2 cellular contexts compared by ENCODE assay signal in the genomic region with DNA sequence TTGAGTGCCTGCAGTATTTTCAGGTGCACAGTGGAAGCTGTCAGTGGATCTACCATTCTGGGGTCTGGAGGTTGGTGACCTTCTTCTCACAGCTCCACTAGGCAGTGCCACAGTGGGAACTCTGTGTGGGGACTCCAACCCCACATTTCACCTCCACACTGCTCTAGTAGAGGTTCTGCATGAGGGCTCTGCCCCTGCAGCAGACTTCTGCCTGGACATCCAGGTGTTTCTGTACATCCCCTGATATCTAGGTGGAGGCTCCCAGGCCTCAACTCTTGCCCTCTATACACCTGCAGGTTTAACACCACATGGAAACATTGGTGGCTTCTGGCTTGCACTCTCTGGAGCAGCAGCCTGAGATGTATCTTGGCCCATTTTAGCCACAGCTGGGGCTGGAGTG.
TF ChIP-seq lines count a peak whose summit lies in the region.

No MANE protein-coding gene starts in this region.

TF ChIP-seq in HEK293, 187 proteins besides CTCF, POLR2A, EP300 and RAD21:
- peak; percentile 53 for TF ChIP-seq SETDB1 (IDR thresholded peaks at IDR 0.05; ENCODE audit: insufficient read length, low read length)
- no peak for TF ChIP-seq ZNF10 (tag by site-specific recombination; IDR thresholded peaks at IDR 0.05)

TF ChIP-seq in K562, 482 proteins besides CTCF, POLR2A, EP300 and RAD21 (continues in another document):
- no peak for TF ChIP-seq U2AF1 (optimal IDR thresholded peaks at IDR 0.05; ENCODE audit: low read depth, low read length)
- TF ChIP-seq ZNF165 (CRISPR knock-in tag; IDR thresholded peaks at IDR 0.05; ENCODE audit: borderline replicate concordance) = no peak
- peak; percentile 77; the same call in 1 of the 2 replicates for TF ChIP-seq CBX5 (IDR thresholded peaks at IDR 0.05; ENCODE audit: borderline replicate concordance, low read depth)
- no peak for TF ChIP-seq ASH1L (IDR thresholded peaks at IDR 0.05; ENCODE audit: borderline replicate concordance, low read depth, partially characterized antibody)
- TF ChIP-seq ZNF217 (CRISPR knock-in tag; IDR thresholded peaks at IDR 0.05) = no peak
- TF ChIP-seq, protein P1, sequence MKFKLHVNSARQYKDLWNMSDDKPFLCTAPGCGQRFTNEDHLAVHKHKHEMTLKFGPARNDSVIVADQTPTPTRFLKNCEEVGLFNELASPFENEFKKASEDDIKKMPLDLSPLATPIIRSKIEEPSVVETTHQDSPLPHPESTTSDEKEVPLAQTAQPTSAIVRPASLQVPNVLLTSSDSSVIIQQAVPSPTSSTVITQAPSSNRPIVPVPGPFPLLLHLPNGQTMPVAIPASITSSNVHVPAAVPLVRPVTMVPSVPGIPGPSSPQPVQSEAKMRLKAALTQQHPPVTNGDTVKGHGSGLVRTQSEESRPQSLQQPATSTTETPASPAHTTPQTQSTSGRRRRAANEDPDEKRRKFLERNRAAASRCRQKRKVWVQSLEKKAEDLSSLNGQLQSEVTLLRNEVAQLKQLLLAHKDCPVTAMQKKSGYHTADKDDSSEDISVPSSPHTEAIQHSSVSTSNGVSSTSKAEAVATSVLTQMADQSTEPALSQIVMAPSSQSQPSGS (CRISPR knock-in tag; IDR thresholded peaks at IDR 0.05) = no peak
- TF ChIP-seq, protein P2, sequence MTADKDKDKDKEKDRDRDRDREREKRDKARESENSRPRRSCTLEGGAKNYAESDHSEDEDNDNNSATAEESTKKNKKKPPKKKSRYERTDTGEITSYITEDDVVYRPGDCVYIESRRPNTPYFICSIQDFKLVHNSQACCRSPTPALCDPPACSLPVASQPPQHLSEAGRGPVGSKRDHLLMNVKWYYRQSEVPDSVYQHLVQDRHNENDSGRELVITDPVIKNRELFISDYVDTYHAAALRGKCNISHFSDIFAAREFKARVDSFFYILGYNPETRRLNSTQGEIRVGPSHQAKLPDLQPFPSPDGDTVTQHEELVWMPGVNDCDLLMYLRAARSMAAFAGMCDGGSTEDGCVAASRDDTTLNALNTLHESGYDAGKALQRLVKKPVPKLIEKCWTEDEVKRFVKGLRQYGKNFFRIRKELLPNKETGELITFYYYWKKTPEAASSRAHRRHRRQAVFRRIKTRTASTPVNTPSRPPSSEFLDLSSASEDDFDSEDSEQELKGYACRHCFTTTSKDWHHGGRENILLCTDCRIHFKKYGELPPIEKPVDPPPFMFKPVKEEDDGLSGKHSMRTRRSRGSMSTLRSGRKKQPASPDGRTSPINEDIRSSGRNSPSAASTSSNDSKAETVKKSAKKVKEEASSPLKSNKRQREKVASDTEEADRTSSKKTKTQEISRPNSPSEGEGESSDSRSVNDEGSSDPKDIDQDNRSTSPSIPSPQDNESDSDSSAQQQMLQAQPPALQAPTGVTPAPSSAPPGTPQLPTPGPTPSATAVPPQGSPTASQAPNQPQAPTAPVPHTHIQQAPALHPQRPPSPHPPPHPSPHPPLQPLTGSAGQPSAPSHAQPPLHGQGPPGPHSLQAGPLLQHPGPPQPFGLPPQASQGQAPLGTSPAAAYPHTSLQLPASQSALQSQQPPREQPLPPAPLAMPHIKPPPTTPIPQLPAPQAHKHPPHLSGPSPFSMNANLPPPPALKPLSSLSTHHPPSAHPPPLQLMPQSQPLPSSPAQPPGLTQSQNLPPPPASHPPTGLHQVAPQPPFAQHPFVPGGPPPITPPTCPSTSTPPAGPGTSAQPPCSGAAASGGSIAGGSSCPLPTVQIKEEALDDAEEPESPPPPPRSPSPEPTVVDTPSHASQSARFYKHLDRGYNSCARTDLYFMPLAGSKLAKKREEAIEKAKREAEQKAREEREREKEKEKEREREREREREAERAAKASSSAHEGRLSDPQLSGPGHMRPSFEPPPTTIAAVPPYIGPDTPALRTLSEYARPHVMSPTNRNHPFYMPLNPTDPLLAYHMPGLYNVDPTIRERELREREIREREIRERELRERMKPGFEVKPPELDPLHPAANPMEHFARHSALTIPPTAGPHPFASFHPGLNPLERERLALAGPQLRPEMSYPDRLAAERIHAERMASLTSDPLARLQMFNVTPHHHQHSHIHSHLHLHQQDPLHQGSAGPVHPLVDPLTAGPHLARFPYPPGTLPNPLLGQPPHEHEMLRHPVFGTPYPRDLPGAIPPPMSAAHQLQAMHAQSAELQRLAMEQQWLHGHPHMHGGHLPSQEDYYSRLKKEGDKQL (CRISPR knock-in tag; IDR thresholded peaks at IDR 0.05; ENCODE audit: borderline replicate concordance) = no peak
- TF ChIP-seq, protein P3, sequence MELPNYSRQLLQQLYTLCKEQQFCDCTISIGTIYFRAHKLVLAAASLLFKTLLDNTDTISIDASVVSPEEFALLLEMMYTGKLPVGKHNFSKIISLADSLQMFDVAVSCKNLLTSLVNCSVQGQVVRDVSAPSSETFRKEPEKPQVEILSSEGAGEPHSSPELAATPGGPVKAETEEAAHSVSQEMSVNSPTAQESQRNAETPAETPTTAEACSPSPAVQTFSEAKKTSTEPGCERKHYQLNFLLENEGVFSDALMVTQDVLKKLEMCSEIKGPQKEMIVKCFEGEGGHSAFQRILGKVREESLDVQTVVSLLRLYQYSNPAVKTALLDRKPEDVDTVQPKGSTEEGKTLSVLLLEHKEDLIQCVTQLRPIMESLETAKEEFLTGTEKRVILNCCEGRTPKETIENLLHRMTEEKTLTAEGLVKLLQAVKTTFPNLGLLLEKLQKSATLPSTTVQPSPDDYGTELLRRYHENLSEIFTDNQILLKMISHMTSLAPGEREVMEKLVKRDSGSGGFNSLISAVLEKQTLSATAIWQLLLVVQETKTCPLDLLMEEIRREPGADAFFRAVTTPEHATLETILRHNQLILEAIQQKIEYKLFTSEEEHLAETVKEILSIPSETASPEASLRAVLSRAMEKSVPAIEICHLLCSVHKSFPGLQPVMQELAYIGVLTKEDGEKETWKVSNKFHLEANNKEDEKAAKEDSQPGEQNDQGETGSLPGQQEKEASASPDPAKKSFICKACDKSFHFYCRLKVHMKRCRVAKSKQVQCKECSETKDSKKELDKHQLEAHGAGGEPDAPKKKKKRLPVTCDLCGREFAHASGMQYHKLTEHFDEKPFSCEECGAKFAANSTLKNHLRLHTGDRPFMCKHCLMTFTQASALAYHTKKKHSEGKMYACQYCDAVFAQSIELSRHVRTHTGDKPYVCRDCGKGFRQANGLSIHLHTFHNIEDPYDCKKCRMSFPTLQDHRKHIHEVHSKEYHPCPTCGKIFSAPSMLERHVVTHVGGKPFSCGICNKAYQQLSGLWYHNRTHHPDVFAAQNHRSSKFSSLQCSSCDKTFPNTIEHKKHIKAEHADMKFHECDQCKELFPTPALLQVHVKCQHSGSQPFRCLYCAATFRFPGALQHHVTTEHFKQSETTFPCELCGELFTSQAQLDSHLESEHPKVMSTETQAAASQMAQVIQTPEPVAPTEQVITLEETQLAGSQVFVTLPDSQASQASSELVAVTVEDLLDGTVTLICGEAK (IDR thresholded peaks at IDR 0.05) = no peak
- TF ChIP-seq, protein P3 (CRISPR knock-in tag; IDR thresholded peaks at IDR 0.05) = no peak
- TF ChIP-seq TRIM24 (IDR thresholded peaks at IDR 0.05) = peak in 1 of 2 experiments; percentile 31; a peak in 1 of 4 replicates
- TF ChIP-seq GTF2F1 (IDR thresholded peaks at IDR 0.05; ENCODE audit: low read depth, low read length) = no peak
- TF ChIP-seq RBFOX2 (IDR thresholded peaks at IDR 0.05; ENCODE audit: low read depth, low read length) = no peak
- TF ChIP-seq PHF20 (IDR thresholded peaks at IDR 0.05; ENCODE audit: partially characterized antibody) = no peak
- TF ChIP-seq KDM1A (IDR thresholded peaks at IDR 0.05) = no peak
- no peak for TF ChIP-seq ZNF445 (CRISPR knock-in tag; IDR thresholded peaks at IDR 0.05; ENCODE audit: low read depth)
- TF ChIP-seq, protein P4, sequence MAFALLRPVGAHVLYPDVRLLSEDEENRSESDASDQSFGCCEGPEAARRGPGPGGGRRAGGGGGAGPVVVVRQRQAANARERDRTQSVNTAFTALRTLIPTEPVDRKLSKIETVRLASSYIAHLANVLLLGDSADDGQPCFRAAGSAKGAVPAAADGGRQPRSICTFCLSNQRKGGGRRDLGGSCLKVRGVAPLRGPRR (CRISPR knock-in tag; IDR thresholded peaks at IDR 0.05) = no peak
- TF ChIP-seq, protein P5, sequence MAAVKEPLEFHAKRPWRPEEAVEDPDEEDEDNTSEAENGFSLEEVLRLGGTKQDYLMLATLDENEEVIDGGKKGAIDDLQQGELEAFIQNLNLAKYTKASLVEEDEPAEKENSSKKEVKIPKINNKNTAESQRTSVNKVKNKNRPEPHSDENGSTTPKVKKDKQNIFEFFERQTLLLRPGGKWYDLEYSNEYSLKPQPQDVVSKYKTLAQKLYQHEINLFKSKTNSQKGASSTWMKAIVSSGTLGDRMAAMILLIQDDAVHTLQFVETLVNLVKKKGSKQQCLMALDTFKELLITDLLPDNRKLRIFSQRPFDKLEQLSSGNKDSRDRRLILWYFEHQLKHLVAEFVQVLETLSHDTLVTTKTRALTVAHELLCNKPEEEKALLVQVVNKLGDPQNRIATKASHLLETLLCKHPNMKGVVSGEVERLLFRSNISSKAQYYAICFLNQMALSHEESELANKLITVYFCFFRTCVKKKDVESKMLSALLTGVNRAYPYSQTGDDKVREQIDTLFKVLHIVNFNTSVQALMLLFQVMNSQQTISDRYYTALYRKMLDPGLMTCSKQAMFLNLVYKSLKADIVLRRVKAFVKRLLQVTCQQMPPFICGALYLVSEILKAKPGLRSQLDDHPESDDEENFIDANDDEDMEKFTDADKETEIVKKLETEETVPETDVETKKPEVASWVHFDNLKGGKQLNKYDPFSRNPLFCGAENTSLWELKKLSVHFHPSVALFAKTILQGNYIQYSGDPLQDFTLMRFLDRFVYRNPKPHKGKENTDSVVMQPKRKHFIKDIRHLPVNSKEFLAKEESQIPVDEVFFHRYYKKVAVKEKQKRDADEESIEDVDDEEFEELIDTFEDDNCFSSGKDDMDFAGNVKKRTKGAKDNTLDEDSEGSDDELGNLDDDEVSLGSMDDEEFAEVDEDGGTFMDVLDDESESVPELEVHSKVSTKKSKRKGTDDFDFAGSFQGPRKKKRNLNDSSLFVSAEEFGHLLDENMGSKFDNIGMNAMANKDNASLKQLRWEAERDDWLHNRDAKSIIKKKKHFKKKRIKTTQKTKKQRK (IDR thresholded peaks at IDR 0.05; ENCODE audit: borderline replicate concordance, low read depth, low read length) = no peak
- TF ChIP-seq FIP1L1 (IDR thresholded peaks at IDR 0.05; ENCODE audit: low read depth, low read length, poor library complexity, severe bottlenecking) = no peak
- TF ChIP-seq, protein P6, sequence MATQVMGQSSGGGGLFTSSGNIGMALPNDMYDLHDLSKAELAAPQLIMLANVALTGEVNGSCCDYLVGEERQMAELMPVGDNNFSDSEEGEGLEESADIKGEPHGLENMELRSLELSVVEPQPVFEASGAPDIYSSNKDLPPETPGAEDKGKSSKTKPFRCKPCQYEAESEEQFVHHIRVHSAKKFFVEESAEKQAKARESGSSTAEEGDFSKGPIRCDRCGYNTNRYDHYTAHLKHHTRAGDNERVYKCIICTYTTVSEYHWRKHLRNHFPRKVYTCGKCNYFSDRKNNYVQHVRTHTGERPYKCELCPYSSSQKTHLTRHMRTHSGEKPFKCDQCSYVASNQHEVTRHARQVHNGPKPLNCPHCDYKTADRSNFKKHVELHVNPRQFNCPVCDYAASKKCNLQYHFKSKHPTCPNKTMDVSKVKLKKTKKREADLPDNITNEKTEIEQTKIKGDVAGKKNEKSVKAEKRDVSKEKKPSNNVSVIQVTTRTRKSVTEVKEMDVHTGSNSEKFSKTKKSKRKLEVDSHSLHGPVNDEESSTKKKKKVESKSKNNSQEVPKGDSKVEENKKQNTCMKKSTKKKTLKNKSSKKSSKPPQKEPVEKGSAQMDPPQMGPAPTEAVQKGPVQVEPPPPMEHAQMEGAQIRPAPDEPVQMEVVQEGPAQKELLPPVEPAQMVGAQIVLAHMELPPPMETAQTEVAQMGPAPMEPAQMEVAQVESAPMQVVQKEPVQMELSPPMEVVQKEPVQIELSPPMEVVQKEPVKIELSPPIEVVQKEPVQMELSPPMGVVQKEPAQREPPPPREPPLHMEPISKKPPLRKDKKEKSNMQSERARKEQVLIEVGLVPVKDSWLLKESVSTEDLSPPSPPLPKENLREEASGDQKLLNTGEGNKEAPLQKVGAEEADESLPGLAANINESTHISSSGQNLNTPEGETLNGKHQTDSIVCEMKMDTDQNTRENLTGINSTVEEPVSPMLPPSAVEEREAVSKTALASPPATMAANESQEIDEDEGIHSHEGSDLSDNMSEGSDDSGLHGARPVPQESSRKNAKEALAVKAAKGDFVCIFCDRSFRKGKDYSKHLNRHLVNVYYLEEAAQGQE (CRISPR knock-in tag; IDR thresholded peaks at IDR 0.05; ENCODE audit: low read depth) = no peak
- peak; percentile 53; the same call in 1 of the 2 replicates for TF ChIP-seq CBX1 (IDR thresholded peaks at IDR 0.05; ENCODE audit: low read depth)
- TF ChIP-seq, protein P7, sequence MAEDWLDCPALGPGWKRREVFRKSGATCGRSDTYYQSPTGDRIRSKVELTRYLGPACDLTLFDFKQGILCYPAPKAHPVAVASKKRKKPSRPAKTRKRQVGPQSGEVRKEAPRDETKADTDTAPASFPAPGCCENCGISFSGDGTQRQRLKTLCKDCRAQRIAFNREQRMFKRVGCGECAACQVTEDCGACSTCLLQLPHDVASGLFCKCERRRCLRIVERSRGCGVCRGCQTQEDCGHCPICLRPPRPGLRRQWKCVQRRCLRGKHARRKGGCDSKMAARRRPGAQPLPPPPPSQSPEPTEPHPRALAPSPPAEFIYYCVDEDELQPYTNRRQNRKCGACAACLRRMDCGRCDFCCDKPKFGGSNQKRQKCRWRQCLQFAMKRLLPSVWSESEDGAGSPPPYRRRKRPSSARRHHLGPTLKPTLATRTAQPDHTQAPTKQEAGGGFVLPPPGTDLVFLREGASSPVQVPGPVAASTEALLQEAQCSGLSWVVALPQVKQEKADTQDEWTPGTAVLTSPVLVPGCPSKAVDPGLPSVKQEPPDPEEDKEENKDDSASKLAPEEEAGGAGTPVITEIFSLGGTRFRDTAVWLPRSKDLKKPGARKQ (CRISPR knock-in tag; IDR thresholded peaks at IDR 0.05) = no peak
- TF ChIP-seq HEY1 (CRISPR knock-in tag; IDR thresholded peaks at IDR 0.05; ENCODE audit: borderline replicate concordance) = no peak
- no peak for TF ChIP-seq ZNF583 (CRISPR knock-in tag; IDR thresholded peaks at IDR 0.05)
- TF ChIP-seq CBX3 (IDR thresholded peaks at IDR 0.05; ENCODE audit: borderline replicate concordance in 1 of 2, low read length in 2 of 2) = peak in 1 of 2 experiments; percentile 73; a peak in 1 of 3 replicates
